ENCODE assay signal across 2 cellular contexts in genomic region chr2:205077159-205077558, GRCh38.
TF ChIP-seq lines count a peak whose summit lies in the region.

No MANE protein-coding gene starts in this region.

TF ChIP-seq in HEK293, 187 proteins besides CTCF, POLR2A, EP300 and RAD21:
- TF ChIP-seq PRDM6 (tag by site-specific recombination; IDR thresholded peaks at IDR 0.05) (peak; percentile 46; the same call in 1 of the 2 replicates), ZXDB (tag by site-specific recombination; IDR thresholded peaks at IDR 0.05) (no peak)

TF ChIP-seq in endothelial cell of umbilical vein, 7 proteins besides CTCF, POLR2A, EP300 and RAD21:
- TF ChIP-seq MAX (IDR thresholded peaks at IDR 0.05; ENCODE audit: insufficient read depth, insufficient read length), result no peak
- no peak for TF ChIP-seq JUN (IDR thresholded peaks at IDR 0.05; ENCODE audit: borderline replicate concordance, insufficient read depth, insufficient read length, low read depth)
- TF ChIP-seq EZH2 (IDR thresholded peaks at IDR 0.05; ENCODE audit: borderline replicate concordance, low read depth, low read length, severe bottlenecking), result no peak
- TF ChIP-seq POLR2AphosphoS5 (IDR thresholded peaks at IDR 0.05; ENCODE audit: insufficient read depth, low read depth, low read length), result no peak
- no peak for TF ChIP-seq FOS (IDR thresholded peaks at IDR 0.05; ENCODE audit: borderline replicate concordance, insufficient read depth, low read length)
- no peak for TF ChIP-seq MYC (IDR thresholded peaks at IDR 0.05; ENCODE audit: low read depth, low read length)
- TF ChIP-seq GATA2 (IDR thresholded peaks at IDR 0.05; ENCODE audit: insufficient read depth, insufficient read length, low read depth, low read length), result no peak
